In genomic region chr17:27281438-27281837, GRCh38 we compare ENCODE assay signal across 16 cellular contexts.
"Had no signal": no experiment of that assay in that cellular context is flagged by ENCODE, and none has a peak within 500 bp of the region (broad histone marks: within the 10 kb centered on the region; RNA-seq: fewer than 3 reads in every experiment).

No MANE protein-coding gene starts in this region.

- ATAC-seq: activated CD8-positive, alpha-beta memory T cell treated with anti-CD3 and anti-CD28 coated beads, Interleukin-2, amount 10 ng/mL, durations not matched to agents 7 days and 5 days; foreskin keratinocyte had no signal

- H3K4me3 ChIP-seq: breast epithelium, dorsolateral prefrontal cortex, right lobe of liver had no signal

- H3K36me3 ChIP-seq: breast epithelium, right lobe of liver had no signal

- H3K36me3 Mint-ChIP-seq: activated CD8-positive, alpha-beta memory T cell treated with anti-CD3 and anti-CD28 coated beads, Interleukin-2, amount 10 ng/mL, durations not matched to agents 7 days and 5 days; activated naive CD8-positive, alpha-beta T cell treated with anti-CD3 and anti-CD28 coated beads, Interleukin-2, amount 10 ng/mL, durations not matched to agents 7 days and 5 days; immature natural killer cell; type B pancreatic cell had no signal

- H3K27me3 ChIP-seq: breast epithelium, dorsolateral prefrontal cortex, foreskin keratinocyte, right lobe of liver had no signal

- H3K4me3 Mint-ChIP-seq: activated CD8-positive, alpha-beta memory T cell treated with anti-CD3 and anti-CD28 coated beads, Interleukin-2, amount 10 ng/mL, durations not matched to agents 7 days and 5 days; activated naive CD8-positive, alpha-beta T cell treated with anti-CD3 and anti-CD28 coated beads, Interleukin-2, amount 10 ng/mL, durations not matched to agents 7 days and 5 days; activated T-cell treated with anti-CD3 and anti-CD28 coated beads, Interleukin-2, amount 50 U/mL, for 24 hours; immature natural killer cell; type B pancreatic cell had no signal

- H3K4me1 Mint-ChIP-seq: activated CD8-positive, alpha-beta memory T cell treated with anti-CD3 and anti-CD28 coated beads, Interleukin-2, amount 10 ng/mL, durations not matched to agents 7 days and 5 days; immature natural killer cell had no signal

- H3K4me1 ChIP-seq: breast epithelium, foreskin keratinocyte, right lobe of liver had no signal

- H3K9me3 ChIP-seq: breast epithelium, right lobe of liver had no signal

- H3K27me3 Mint-ChIP-seq: progenitor cell of endocrine pancreas, type B pancreatic cell had no signal

- H3K9me3 Mint-ChIP-seq: activated naive CD8-positive, alpha-beta T cell treated with anti-CD3 and anti-CD28 coated beads, Interleukin-2, amount 10 ng/mL, durations not matched to agents 7 days and 5 days; activated T-cell treated with anti-CD3 and anti-CD28 coated beads, Interleukin-2, amount 50 U/mL, for 24 hours; type B pancreatic cell had no signal

- H3K27ac Mint-ChIP-seq: activated CD8-positive, alpha-beta memory T cell treated with anti-CD3 and anti-CD28 coated beads, Interleukin-2, amount 10 ng/mL, durations not matched to agents 7 days and 5 days; activated naive CD8-positive, alpha-beta T cell treated with anti-CD3 and anti-CD28 coated beads, Interleukin-2, amount 10 ng/mL, durations not matched to agents 7 days and 5 days; activated T-cell treated with anti-CD3 and anti-CD28 coated beads, Interleukin-2, amount 50 U/mL, for 24 hours; immature natural killer cell; progenitor cell of endocrine pancreas; type B pancreatic cell had no signal

- DNase-seq: activated CD4-positive, alpha-beta T cell treated with anti-CD3 and anti-CD28 coated beads for 1 hour; activated CD4-positive, alpha-beta T cell treated with anti-CD3 and anti-CD28 coated beads, Interleukin-2, amount 50 U/mL, for 48 hours; activated CD8-positive, alpha-beta memory T cell treated with anti-CD3 and anti-CD28 coated beads, Interleukin-2, amount 10 ng/mL, durations not matched to agents 7 days and 5 days; activated gamma-delta T cell; activated naive CD8-positive, alpha-beta T cell treated with anti-CD3 and anti-CD28 coated beads, Interleukin-2, amount 10 ng/mL, durations not matched to agents 7 days and 5 days; activated T-cell treated with anti-CD3 and anti-CD28 coated beads, Interleukin-2, amount 50 U/mL, for 24 hours; anterior cingulate cortex; dorsolateral prefrontal cortex; immature natural killer cell; right lobe of liver; stimulated activated CD4-positive, alpha-beta T cell treated with anti-CD3 and anti-CD28 coated beads, Interleukin-2, amount 100 ng/mL, for 24 hours; stimulated activated naive CD4-positive, alpha-beta T cell had no signal

- H3K27ac ChIP-seq: breast epithelium, dorsolateral prefrontal cortex, foreskin keratinocyte, right lobe of liver had no signal
